8 cellular contexts compared by ENCODE assay signal in the genomic region with DNA sequence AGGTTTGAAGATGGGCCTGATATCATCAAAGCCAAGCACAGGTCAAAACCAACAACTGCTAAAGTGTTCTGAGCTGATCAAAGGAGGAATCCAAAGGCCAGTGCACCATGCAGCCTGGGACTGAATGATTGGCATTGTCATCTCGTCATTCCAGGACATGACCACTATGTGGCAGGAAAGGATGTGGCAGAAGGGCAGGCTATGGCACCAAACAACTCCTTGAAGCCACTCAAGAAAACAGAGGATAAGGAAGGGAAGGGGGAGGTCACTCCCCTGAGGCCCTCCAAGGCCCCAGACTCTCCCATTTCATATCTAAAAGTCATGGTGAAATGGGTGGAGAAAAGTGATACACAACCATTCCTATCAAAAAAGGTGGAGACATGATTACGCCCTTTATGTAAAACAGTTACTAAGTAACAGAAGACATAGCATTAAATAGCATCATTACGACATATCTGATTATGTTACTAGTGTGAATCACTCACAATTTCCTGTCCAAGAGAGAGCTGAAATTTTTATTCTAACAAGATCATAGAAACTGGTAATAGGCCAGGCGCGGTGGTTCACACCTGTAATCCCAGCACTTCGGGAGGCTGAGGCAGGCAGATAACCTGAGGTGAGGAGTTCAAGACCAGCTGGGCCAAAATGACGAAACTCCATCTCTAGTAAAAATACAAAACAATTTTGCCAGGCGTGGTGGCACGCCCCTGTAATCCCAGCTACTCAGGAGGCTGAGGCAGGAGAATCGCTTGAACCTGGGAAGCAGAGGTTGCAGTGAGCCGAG. TPM values are rescaled to one million over a fixed set of nuclear protein-coding genes. Genes with fewer than 3 reads are reported as not detected.
DNase-seq lines count a peak whose midpoint lies in the region; ATAC-seq, FAIRE-seq and TF ChIP-seq lines count a peak whose summit lies in the region.

No MANE protein-coding gene starts in this region.

- H3K9me3 ChIP-seq in CD4-positive, CD25-positive, alpha-beta regulatory T cell (ENCODE audit: control insufficient read depth in 2 of 2, low read length in 2 of 2): no peaks in the 10 kb centered on the region
- H3K9me3 ChIP-seq in Peyer's patch (no peaks in the 10 kb centered on the region), H1 (ENCODE audit: insufficient read depth in 2 of 2, low read depth in 1 of 2, low read length in 1 of 2) (no peaks in the 10 kb centered on the region), mucosa of descending colon (no peaks in the 10 kb centered on the region)

- H3K14ac ChIP-seq in H1 (ENCODE audit: insufficient read length): no peak overlapping the region

- no peak overlapping the region for H2AK5ac ChIP-seq in H1 (ENCODE audit: low read depth, low read length)

- H3K56ac ChIP-seq in H1 (replicated peaks; ENCODE audit: insufficient read length, low read depth, low read length): no peak overlapping the region

- DNase-seq in CD4-positive, CD25-positive, alpha-beta regulatory T cell: peak in 2 of 3 donors; percentile 13 to 40
- DNase-seq in GM23338 (ENCODE audit: low spot score) (peak; percentile 78), Peyer's patch (peak in 2 of 3 donors; percentile 66 to 81), H1 (ENCODE audit: low read depth in 1 of 2, low spot score in 2 of 2) (no peak), mucosa of descending colon (peak in 2 of 3 donors; percentile 42 to 64), mesenteric fat pad (ENCODE audit: low spot score) (no peak), GM19240 (ENCODE audit: insufficient read length, low spot score) (no peak), activated gamma-delta T cell treated with Interleukin-2 at 50 U/mL for 16 hours (no peak)

- no peaks in the 10 kb centered on the region for H3K27me3 Mint-ChIP-seq in CD4-positive, CD25-positive, alpha-beta regulatory T cell
- peaks cover 10% of the 10 kb centered on the region for H3K27me3 Mint-ChIP-seq in GM23338 (ENCODE audit: insufficient read depth, low read depth, poor library complexity)

- H3K4me2 ChIP-seq in GM23338 (no peak overlapping the region), H1 (ENCODE audit: insufficient read depth in 1 of 2, low read depth in 2 of 2, low read length in 2 of 2) (no peak overlapping the region)

- no peaks in the 10 kb centered on the region for H3K9me3 Mint-ChIP-seq in CD4-positive, CD25-positive, alpha-beta regulatory T cell
- no peaks in the 10 kb centered on the region for H3K9me3 Mint-ChIP-seq in GM23338

- H3K4me3 ChIP-seq in CD4-positive, CD25-positive, alpha-beta regulatory T cell (ENCODE audit: low read depth, low read length): no peak overlapping the region
- no peak overlapping the region for H3K4me3 ChIP-seq in GM23338
- H3K4me3 ChIP-seq in Peyer's patch: no peak overlapping the region
- no peak overlapping the region for H3K4me3 ChIP-seq in H1 (ENCODE audit: extremely low read depth in 1 of 4, insufficient read depth in 2 of 4, low read depth in 3 of 4, low read length in 4 of 4)
- no peak overlapping the region for H3K4me3 ChIP-seq in mucosa of descending colon

- no peaks in the 10 kb centered on the region for H4K20me1 ChIP-seq in GM23338 (replicated peaks; ENCODE audit: insufficient read depth)
- no peaks in the 10 kb centered on the region for H4K20me1 ChIP-seq in H1 (replicated peaks in 1 of 2; ENCODE audit: control insufficient read depth in 1 of 2, insufficient read depth in 2 of 2, low read length in 2 of 2)

- TF ChIP-seq CTCF in GM23338 (conservative IDR thresholded peaks at IDR 0.05; ENCODE audit: low read depth in 2 of 2) (peak; percentile 59 to 87), Peyer's patch (IDR thresholded peaks at IDR 0.05) (peak in 5 of 6 experiments; percentile 5 to 90 (median 78)), H1 (IDR thresholded peaks at IDR 0.05; ENCODE audit: control extremely low read depth in 1 of 3, insufficient read depth in 1 of 3, low read depth in 1 of 3, low read length in 3 of 3) (peak; percentile 67 to 82 (median 70)), mucosa of descending colon (IDR thresholded peaks at IDR 0.05) (no peak)

- no peak overlapping the region for H3K4me3 Mint-ChIP-seq in CD4-positive, CD25-positive, alpha-beta regulatory T cell
- H3K4me3 Mint-ChIP-seq in GM23338: no peak overlapping the region

- H3K4me1 Mint-ChIP-seq in CD4-positive, CD25-positive, alpha-beta regulatory T cell: peaks cover 0 to 7% (median 3%) of the 10 kb centered on the region in 4 donors
- peaks cover 25% of the 10 kb centered on the region for H3K4me1 Mint-ChIP-seq in GM23338

- H4K5ac ChIP-seq in H1 (ENCODE audit: insufficient read length, low read depth, low read length): no peak overlapping the region

- H2BK15ac ChIP-seq in H1 (ENCODE audit: low read length): no peak overlapping the region

- intact Hi-C loops in mucosa of descending colon (cut with DNase I, micrococcal nuclease): no loop called here

- H3K18ac ChIP-seq in H1 (ENCODE audit: extremely low read depth, low read length): no peak overlapping the region

- peak; percentile 85 to 88 for TF ChIP-seq RAD21 in H1 (IDR thresholded peaks at IDR 0.05 in 1 of 2, conservative IDR thresholded peaks at IDR 0.05 in 1 of 2; ENCODE audit: low read depth in 2 of 2, low read length in 2 of 2)

- no peaks in the 10 kb centered on the region for H3F3A ChIP-seq in GM23338 (replicated peaks; ENCODE audit: low read depth)

- H3K9me2 ChIP-seq in GM23338 (ENCODE audit: insufficient read depth): no peaks in the 10 kb centered on the region

- H2BK20ac ChIP-seq in H1 (ENCODE audit: low read length): no peak overlapping the region

- H2AFZ ChIP-seq in GM23338 (no peak overlapping the region), H1 (ENCODE audit: low read length) (no peak overlapping the region)

- H3K27ac ChIP-seq in CD4-positive, CD25-positive, alpha-beta regulatory T cell (ENCODE audit: insufficient read depth, low read length, poor library complexity, severe bottlenecking): no peak overlapping the region
- H3K27ac ChIP-seq in GM23338 (ENCODE audit: low read depth): no peak overlapping the region
- peak overlapping the region in 3 of 4 donors; percentile 39 to 79 (median 74) for H3K27ac ChIP-seq in Peyer's patch
- H3K27ac ChIP-seq in H1 (ENCODE audit: low read depth, low read length): no peak overlapping the region

- H3K36me3 ChIP-seq in CD4-positive, CD25-positive, alpha-beta regulatory T cell (ENCODE audit: control insufficient read depth, insufficient read depth, low read length): no peaks in the 10 kb centered on the region
- H3K36me3 ChIP-seq in GM23338 (ENCODE audit: insufficient read depth) (no peaks in the 10 kb centered on the region), Peyer's patch (no peaks in the 10 kb centered on the region), H1 (ENCODE audit: control insufficient read depth in 2 of 4, insufficient read depth in 4 of 4, low read length in 3 of 4) (no peaks in the 10 kb centered on the region), mucosa of descending colon (ENCODE audit: low read depth) (no peaks in the 10 kb centered on the region)

- ATAC-seq in CD4-positive, CD25-positive, alpha-beta regulatory T cell (ENCODE audit: low read depth in 2 of 2): peak in 1 of 2 donors; percentile 37
- ATAC-seq in GM23338 (peak; percentile 78), mucosa of descending colon (peak; percentile 73)

- POLR2A ChIA-PET in H1 (lab: Charles Lee; ENCODE audit: partially characterized antibody): interaction anchor here (1.1 to 2.7 kb wide), 3 partner anchors 10 to 62 kb away, joined by 3 to 11 read pairs (median 4); no protein-coding TSS in a partner anchor

- peak overlapping the region in 2 of 3 donors; percentile 45 to 74 for H3K27ac Mint-ChIP-seq in CD4-positive, CD25-positive, alpha-beta regulatory T cell
- no peak overlapping the region for H3K27ac Mint-ChIP-seq in GM23338

- no peak overlapping the region for H2BK120ac ChIP-seq in H1 (replicated peaks; ENCODE audit: low read depth, low read length)

- no peaks in the 10 kb centered on the region for H3K79me2 ChIP-seq in GM23338 (replicated peaks; ENCODE audit: insufficient read depth)
- H3K79me2 ChIP-seq in H1 (ENCODE audit: control insufficient read depth in 1 of 2, insufficient read depth in 2 of 2, low read length in 2 of 2): no peaks in the 10 kb centered on the region

- no peak overlapping the region for H3K4ac ChIP-seq in H1 (replicated peaks; ENCODE audit: insufficient read length, low read depth, low read length)

- CTCF ChIA-PET in H1 (lab: Charles Lee; ENCODE audit: partially characterized antibody): interaction anchor here (0.6 to 18.8 kb wide), 27 partner anchors 9 to 123 kb away, joined by 3 to 179 read pairs (median 3); no protein-coding TSS in a partner anchor

- H3K9ac ChIP-seq in H1 (replicated peaks in 1 of 4; ENCODE audit: extremely low read depth in 1 of 4, low read depth in 3 of 4, low read length in 3 of 4): no peak overlapping the region

- WGBS in H1 (ENCODE audit: extremely low coverage in 1 of 2, insufficient coverage in 1 of 2, insufficient read length in 1 of 2, insufficient replicate concordance in 2 of 2, low coverage in 1 of 2, low lambda C conversion rate in 2 of 2, missing lambda C conversion rate in 1 of 2), 2 experiments: 93% methylated on average over 11 of the region's 11 CpGs; no CpG with 5 or more reads in 1 of the 2 experiments

- H3K23me2 ChIP-seq in H1 (ENCODE audit: low read depth, low read length): no peaks in the 10 kb centered on the region

- no peak overlapping the region for H4K91ac ChIP-seq in H1 (replicated peaks; ENCODE audit: insufficient read length, low read length)

- no peak overlapping the region for H3K23ac ChIP-seq in H1 (ENCODE audit: insufficient read length)

- no peak overlapping the region for H4K8ac ChIP-seq in H1 (ENCODE audit: extremely low read depth, insufficient read depth, low read length)

- TF ChIP-seq POLR2A in Peyer's patch (IDR thresholded peaks at IDR 0.05) (peak in 1 of 2 donors; percentile 12), H1 (IDR thresholded peaks at IDR 0.05; ENCODE audit: control extremely low read depth in 1 of 2, low read depth in 2 of 2, low read length in 2 of 2) (no peak)

- H3K36me3 Mint-ChIP-seq in CD4-positive, CD25-positive, alpha-beta regulatory T cell: no peaks in the 10 kb centered on the region
- no peaks in the 10 kb centered on the region for H3K36me3 Mint-ChIP-seq in GM23338 (ENCODE audit: low read depth)

- TF ChIP-seq EP300 in H1 (IDR thresholded peaks at IDR 0.05; ENCODE audit: borderline replicate concordance in 1 of 2, low read depth in 2 of 2, low read length in 2 of 2): no peak

- no peaks in the 10 kb centered on the region for H3K79me1 ChIP-seq in H1 (ENCODE audit: low read depth, low read length)

- no peak for FAIRE-seq in H1 (lab: Jason Lieb, UNC)

- H3K27me3 ChIP-seq in CD4-positive, CD25-positive, alpha-beta regulatory T cell (ENCODE audit: control insufficient read depth, insufficient read depth, low read length): no peaks in the 10 kb centered on the region
- H3K27me3 ChIP-seq in GM23338 (ENCODE audit: insufficient read depth) (no peaks in the 10 kb centered on the region; the same call in 1 of the 2 replicates), Peyer's patch (no peaks in the 10 kb centered on the region), H1 (replicated peaks in 1 of 4; ENCODE audit: control insufficient read depth in 3 of 4, extremely low read depth in 1 of 4, insufficient read depth in 3 of 4, low read length in 3 of 4) (peaks cover 0 to 4% (median 0%) of the 10 kb centered on the region in 4 experiments; a peak in 3 of 7 replicates)

- no peak overlapping the region for H2BK5ac ChIP-seq in H1 (ENCODE audit: low read depth, low read length)

- no peaks in the 10 kb centered on the region for H3K4me1 ChIP-seq in CD4-positive, CD25-positive, alpha-beta regulatory T cell (ENCODE audit: control insufficient read depth, insufficient read depth, low read length, poor library complexity, severe bottlenecking)
- peaks cover 14% of the 10 kb centered on the region; the same call in 1 of the 2 replicates for H3K4me1 ChIP-seq in GM23338 (ENCODE audit: insufficient read depth)
- H3K4me1 ChIP-seq in Peyer's patch: peaks cover 0 to 24% (median 0%) of the 10 kb centered on the region in 4 donors
- H3K4me1 ChIP-seq in H1 (replicated peaks in 1 of 4; ENCODE audit: control insufficient read depth in 3 of 4, insufficient read depth in 4 of 4, low read length in 3 of 4): peaks cover 2 to 11% (median 7%) of the 10 kb centered on the region in 4 experiments; a peak in 6 of 7 replicates
- peaks cover 17% of the 10 kb centered on the region for H3K4me1 ChIP-seq in mucosa of descending colon (ENCODE audit: low read depth)

- H2BK12ac ChIP-seq in H1 (ENCODE audit: low read depth, low read length): no peak overlapping the region

RNA-seq across cellular contexts. Expression of gene AHNAK, which starts 49.3 kb away (rescaled TPM):
- 852 TPM for total RNA-seq in CD4-positive, CD25-positive, alpha-beta regulatory T cell
- 10 to 100 TPM; 22.3 to 59.3 (median 39.5) TPM for polyA plus RNA-seq in CD4-positive, CD25-positive, alpha-beta regulatory T cell
- 1.7 and 2.1 TPM in 2 replicates for total RNA-seq in GM23338 (2014; rRNA removed; shearing (Covaris generic))
- polyA plus RNA-seq in GM23338 (2016; fragmentation: Nextera tagmentation; extraction: Ambion mirVana): 0.91 and 1.1 TPM in 2 replicates
- total RNA-seq in Peyer's patch: 1,000 to 10,000 TPM in 1 of 4 donors, 100 to 1,000 TPM in 3; 571 to 1,016 (median 697) TPM
- total RNA-seq in H1 (2021; fragmentation: NEBNext Ultra II Directional; extraction: Animal tissue kit (Norgen Biotek cat#: 25700)): 5.8 and 6.7 TPM in 2 replicates
- polyA plus RNA-seq in H1 (2011; rRNA removed): 2.0 and 2.5 TPM in 2 replicates
- polyA plus RNA-seq in H1 (2011; cell fraction: cytosol; rRNA removed): 3.1 TPM
- 17.1 TPM for polyA plus RNA-seq in H1 (2011; cell fraction: nucleus; rRNA removed)
- polyA plus RNA-seq in H1 (2012, experiment 1 of 2): 5.2 to 6.9 TPM (median 5.5 TPM) in 4 replicates
- polyA plus RNA-seq in H1 (2012, experiment 2 of 2): 0.70 TPM
- polyA plus RNA-seq in H1 (2013, experiment 1 of 2): 1.4 TPM
- polyA plus RNA-seq in H1 (2013, experiment 2 of 2): 1.0 TPM
- 10.9 and 19.0 TPM in 2 replicates for polyA minus RNA-seq in H1 (2011; rRNA and poly(A)+ RNA removed)
- 7.9 TPM for polyA minus RNA-seq in H1 (2011; cell fraction: cytosol; rRNA and poly(A)+ RNA removed)
- 13.0 TPM for polyA minus RNA-seq in H1 (2011; cell fraction: nucleus; rRNA and poly(A)+ RNA removed)
- total RNA-seq in mucosa of descending colon: 1,000 to 10,000 TPM in 1 of 3 donors, 100 to 1,000 TPM in 2; 473 to 1,283 (median 535) TPM
- total RNA-seq in mesenteric fat pad: 1,254 TPM

Comparison
In these comparisons a context has a peak if more than half of its experiments do, and no peak if none do; other contexts are left out.
1. DNase-seq: peak in CD4-positive, CD25-positive, alpha-beta regulatory T cell (2 of 3), GM23338 (single experiment), Peyer's patch (2 of 3) and mucosa of descending colon (2 of 3); none in H1 (0 of 2), mesenteric fat pad (single experiment), GM19240 (single experiment) and activated gamma-delta T cell treated with Interleukin-2 at 50 U/mL for 16 hours (single experiment).
2. H3K27ac ChIP-seq: peak in Peyer's patch (3 of 4); none in CD4-positive, CD25-positive, alpha-beta regulatory T cell (single experiment), GM23338 (single experiment) and H1 (single experiment).
3. RNA of gene AHNAK, which starts 49.3 kb away (total RNA-seq): 1,254 TPM in mesenteric fat pad (single experiment), 852 TPM in CD4-positive, CD25-positive, alpha-beta regulatory T cell (single experiment), 571 to 1,016 TPM in Peyer's patch and 473 to 1,283 TPM in mucosa of descending colon; 5.8 to 6.7 TPM in H1 and 1.7 to 2.1 TPM in GM23338; every median in the first group is over 10 times any median in the second.